Comparison of ENCODE assay signal across 25 cellular contexts in the genomic region with DNA sequence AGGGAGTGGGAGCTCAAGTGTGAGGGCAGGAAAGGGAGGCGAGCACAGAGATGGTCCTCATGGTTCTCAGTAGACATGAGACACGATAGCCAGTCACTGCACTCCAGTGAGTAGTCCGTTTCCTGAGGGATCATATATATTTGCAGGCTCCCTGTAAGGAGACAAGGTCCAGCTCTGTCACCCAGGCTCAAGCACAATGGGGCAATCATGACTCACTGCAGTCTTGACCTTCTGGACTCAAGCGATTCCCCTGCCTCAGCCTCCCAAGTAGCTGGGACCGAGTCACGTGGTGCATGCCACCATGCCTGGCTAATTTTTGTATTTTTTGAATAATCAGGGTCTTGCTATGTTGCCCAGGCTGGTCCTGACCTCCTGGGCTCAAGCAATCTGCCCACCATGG.
DNase-seq lines count a peak whose midpoint lies in the region; ATAC-seq, FAIRE-seq and TF ChIP-seq lines count a peak whose summit lies in the region.
"Had no signal": no experiment of that assay in that cellular context is flagged by ENCODE, and none has a peak within 500 bp of the region (broad histone marks: within the 10 kb centered on the region; RNA-seq: fewer than 3 reads in every experiment).

No MANE protein-coding gene starts in this region.

- H3K4me3 ChIP-seq in HepG2 (replicated peaks in 1 of 3; ENCODE audit: insufficient read depth in 1 of 3, low read depth in 2 of 3, low read length in 3 of 3) = no peak overlapping the region
- no peak overlapping the region for H3K4me3 ChIP-seq in right lobe of liver
- H3K4me3 ChIP-seq in Loucy (ENCODE audit: low read length, poor library complexity, severe bottlenecking) = no peak overlapping the region
- no peak overlapping the region for H3K4me3 ChIP-seq in hepatocyte
- no peak overlapping the region for H3K4me3 ChIP-seq in small intestine (ENCODE audit: low read depth in 1 of 2, low read length in 2 of 2)
- H3K4me3 ChIP-seq in tibial nerve = no peak overlapping the region
- H3K4me3 ChIP-seq: BLaER1 had no signal

- H3K27me3 Mint-ChIP-seq in T-helper 2 cell treated with Interferon-gamma antibody and Interleukin-4, amounts not matched to agents 5 μg/mL and 100 μg/mL, for 36 hours (ENCODE audit: low read depth) = peaks cover 6% of the 10 kb centered on the region
- peaks cover 16% of the 10 kb centered on the region for H3K27me3 Mint-ChIP-seq in T-helper 17 cell

- 17% methylated on average over 1 of the region's 6 CpGs for WGBS in HepG2 (ENCODE audit: low lambda C conversion rate)
- 71% methylated on average over 4 of the region's 6 CpGs for WGBS in right lobe of liver (ENCODE audit: insufficient coverage, low coverage, low lambda C conversion rate, missing lambda C conversion rate)
- 87% methylated on average over 6 of the region's 6 CpGs for WGBS in hepatocyte (ENCODE audit: low lambda C conversion rate, missing lambda C conversion rate)
- 63 to 77% (median 64%) methylated on average over 6 of the region's 6 CpGs for WGBS in small intestine, 3 donors
- 84 to 90% methylated on average over 6 of the region's 6 CpGs for WGBS in tibial nerve, 2 donors

- no peaks in the 10 kb centered on the region for H3K36me3 Mint-ChIP-seq in T-helper 2 cell treated with Interferon-gamma antibody and Interleukin-4, amounts not matched to agents 5 μg/mL and 100 μg/mL, for 36 hours (ENCODE audit: low read depth)
- no peaks in the 10 kb centered on the region for H3K36me3 Mint-ChIP-seq in T-helper 17 cell (ENCODE audit: low read depth)
- H3K36me3 Mint-ChIP-seq: CD14-positive monocyte; CD4-positive, alpha-beta memory T cell; CD4-positive, CD25-positive, alpha-beta regulatory T cell had no signal

- H3K9me3 Mint-ChIP-seq in T-helper 2 cell treated with Interferon-gamma antibody and Interleukin-4, amounts not matched to agents 5 μg/mL and 100 μg/mL, for 36 hours = no peaks in the 10 kb centered on the region

- H3K36me3 ChIP-seq in HepG2 (replicated peaks in 1 of 2; ENCODE audit: control insufficient read depth in 1 of 2, insufficient read depth in 2 of 2, low read length in 2 of 2) (no peaks in the 10 kb centered on the region), right lobe of liver (no peaks in the 10 kb centered on the region), Loucy (ENCODE audit: insufficient read depth, low read length) (no peaks in the 10 kb centered on the region), hepatocyte (replicated peaks; ENCODE audit: insufficient read depth, low read depth) (no peaks in the 10 kb centered on the region), small intestine (ENCODE audit: control insufficient read depth in 2 of 2, insufficient read depth in 2 of 2, low read length in 2 of 2) (no peaks in the 10 kb centered on the region), tibial nerve (no peaks in the 10 kb centered on the region)
- H3K36me3 ChIP-seq: BE2C, BLaER1 had no signal

- no peak overlapping the region for H3K27ac ChIP-seq in HepG2 (ENCODE audit: extremely low read length, insufficient read depth, low read length)
- no peak overlapping the region for H3K27ac ChIP-seq in right lobe of liver
- H3K27ac ChIP-seq in hepatocyte = no peak overlapping the region
- H3K27ac ChIP-seq in small intestine (ENCODE audit: low read depth in 1 of 2, low read length in 1 of 2) = no peak overlapping the region
- no peak overlapping the region for H3K27ac ChIP-seq in tibial nerve
- H3K27ac ChIP-seq: 22Rv1, BLaER1 had no signal

- H3K4me1 Mint-ChIP-seq in T-helper 2 cell treated with Interferon-gamma antibody and Interleukin-4, amounts not matched to agents 5 μg/mL and 100 μg/mL, for 36 hours (ENCODE audit: low read depth) = no peaks in the 10 kb centered on the region
- no peaks in the 10 kb centered on the region for H3K4me1 Mint-ChIP-seq in T-helper 17 cell
- H3K4me1 Mint-ChIP-seq: CD14-positive monocyte; CD4-positive, alpha-beta memory T cell; CD4-positive, CD25-positive, alpha-beta regulatory T cell; CD8-positive, alpha-beta memory T cell had no signal

- CTCF ChIA-PET in HepG2 (lab: Yijun Ruan, JAX; ENCODE audit: low intra/inter-chr PET ratio, low total read pairs) = no interaction called here

- H3K27ac Mint-ChIP-seq in T-helper 2 cell treated with Interferon-gamma antibody and Interleukin-4, amounts not matched to agents 5 μg/mL and 100 μg/mL, for 36 hours = no peak overlapping the region
- H3K27ac Mint-ChIP-seq in T-helper 17 cell = no peak overlapping the region
- H3K27ac Mint-ChIP-seq: CD14-positive monocyte; CD4-positive, alpha-beta memory T cell; CD4-positive, CD25-positive, alpha-beta regulatory T cell; CD8-positive, alpha-beta memory T cell had no signal

- no peaks in the 10 kb centered on the region for H3K9me3 ChIP-seq in HepG2 (ENCODE audit: low read length)
- no peaks in the 10 kb centered on the region for H3K9me3 ChIP-seq in right lobe of liver
- no peaks in the 10 kb centered on the region for H3K9me3 ChIP-seq in Loucy (ENCODE audit: insufficient read depth, low read depth, low read length)
- H3K9me3 ChIP-seq in hepatocyte (ENCODE audit: low read depth) = no peaks in the 10 kb centered on the region
- no peaks in the 10 kb centered on the region for H3K9me3 ChIP-seq in small intestine (ENCODE audit: control insufficient read depth, low read depth)
- H3K9me3 ChIP-seq in tibial nerve = peaks cover 0 to 2% (median 0%) of the 10 kb centered on the region in 4 donors
- H3K9me3 ChIP-seq in T-helper 17 cell (ENCODE audit: control insufficient read depth, low read length, poor library complexity, severe bottlenecking) = peaks cover 4% of the 10 kb centered on the region
- H3K9me3 ChIP-seq: BE2C, BLaER1 had no signal

- no peak for TF ChIP-seq EP300 in HepG2 (IDR thresholded peaks at IDR 0.05; ENCODE audit: low read depth in 2 of 2, low read length in 2 of 2)
- TF ChIP-seq EP300 in HepG2 (CRISPR knock-in tag; IDR thresholded peaks at IDR 0.05; ENCODE audit: borderline replicate concordance) = no peak
- TF ChIP-seq EP300 in tibial nerve (IDR thresholded peaks at IDR 0.05) = no peak

- TF ChIP-seq POLR2A in HepG2 (IDR thresholded peaks at IDR 0.05; ENCODE audit: insufficient read depth in 1 of 2, low read depth in 2 of 2, low read length in 2 of 2) (no peak), right lobe of liver (IDR thresholded peaks at IDR 0.05) (no peak), tibial nerve (IDR thresholded peaks at IDR 0.05) (no peak)

- H2AFZ ChIP-seq in HepG2 (ENCODE audit: low read length) (no peak overlapping the region), Loucy (ENCODE audit: low read length) (0 out of 2 replicates have a peak overlapping the region, but pooled peaks have one; percentile 60), hepatocyte (no peak overlapping the region)

- H3K4me1 ChIP-seq in HepG2 (ENCODE audit: insufficient read depth, low read length) = no peaks in the 10 kb centered on the region
- H3K4me1 ChIP-seq in right lobe of liver = no peaks in the 10 kb centered on the region
- no peaks in the 10 kb centered on the region for H3K4me1 ChIP-seq in Loucy (ENCODE audit: insufficient read depth, low read length, poor library complexity, severe bottlenecking)
- no peaks in the 10 kb centered on the region for H3K4me1 ChIP-seq in hepatocyte (ENCODE audit: insufficient read depth)
- H3K4me1 ChIP-seq in small intestine (ENCODE audit: control insufficient read depth in 2 of 2, insufficient read depth in 1 of 2, low read depth in 1 of 2, low read length in 1 of 2) = no peaks in the 10 kb centered on the region
- peaks cover 0 to 29% (median 2%) of the 10 kb centered on the region in 4 donors for H3K4me1 ChIP-seq in tibial nerve
- H3K4me1 ChIP-seq: BE2C, BLaER1 had no signal

- no peaks in the 10 kb centered on the region for H3K27me3 ChIP-seq in HepG2 (ENCODE audit: control insufficient read depth in 1 of 2, insufficient read depth in 2 of 2, low read length in 2 of 2)
- H3K27me3 ChIP-seq in right lobe of liver = no peaks in the 10 kb centered on the region
- H3K27me3 ChIP-seq in Loucy (ENCODE audit: insufficient read depth, low read length, poor library complexity, severe bottlenecking) = peaks cover 4% of the 10 kb centered on the region
- no peaks in the 10 kb centered on the region for H3K27me3 ChIP-seq in hepatocyte
- no peaks in the 10 kb centered on the region for H3K27me3 ChIP-seq in small intestine (ENCODE audit: control insufficient read depth in 2 of 2, insufficient read depth in 2 of 2, low read length in 2 of 2)
- no peaks in the 10 kb centered on the region for H3K27me3 ChIP-seq in tibial nerve
- H3K27me3 ChIP-seq: BE2C, BLaER1 had no signal

- POLR2A ChIA-PET in HepG2 (lab: Yijun Ruan, JAX) = no interaction called here

- TF ChIP-seq CTCF in HepG2 (CRISPR knock-in tag; IDR thresholded peaks at IDR 0.05) (no peak), right lobe of liver (IDR thresholded peaks at IDR 0.05) (no peak), Loucy (conservative IDR thresholded peaks at IDR 0.05; ENCODE audit: low read length) (no peak), hepatocyte (IDR thresholded peaks at IDR 0.05; ENCODE audit: poor library complexity) (no peak), tibial nerve (IDR thresholded peaks at IDR 0.05) (no peak)

- ATAC-seq in HepG2 = no peak
- no peak for ATAC-seq in right lobe of liver
- no peak for ATAC-seq in T-helper 17 cell

- H4K20me1 ChIP-seq in HepG2 (ENCODE audit: insufficient read depth, low read length) = no peaks in the 10 kb centered on the region
- no peaks in the 10 kb centered on the region for H4K20me1 ChIP-seq in Loucy (ENCODE audit: insufficient read depth, low read length, poor library complexity, severe bottlenecking)
- no peaks in the 10 kb centered on the region for H4K20me1 ChIP-seq in hepatocyte (ENCODE audit: insufficient read depth, poor library complexity, severe bottlenecking)
- H4K20me1 ChIP-seq: BLaER1 had no signal

- in situ Hi-C loops in HepG2 (cut with HindIII; ENCODE audit: extremely low pct_ligation_motif_present, low pct_unique_long_range_greater_than_20kb) = no loop called here

- no peaks in the 10 kb centered on the region for H3K79me2 ChIP-seq in HepG2 (ENCODE audit: insufficient read depth, low read length)
- H3K79me2 ChIP-seq in Loucy (ENCODE audit: insufficient read depth, low read length) = no peaks in the 10 kb centered on the region
- H3K79me2 ChIP-seq in hepatocyte = no peaks in the 10 kb centered on the region

- intact Hi-C loops in HepG2 (cut with micrococcal nuclease; ENCODE audit: unreplicated experiment) (no loop called here), right lobe of liver (cut with DNase I) (no loop called here)

- no TSS peak for BruUV-seq in HepG2 (replicated peaks; lab: Mats Ljungman, UMichigan)

- DNase-seq in HepG2 (ENCODE audit: low spot score) (no peak), right lobe of liver (no peak), hepatocyte (ENCODE audit: low spot score) (peak; percentile 55), small intestine (peak; percentile 58), tibial nerve (ENCODE audit: low spot score in 2 of 2) (no peak), T-helper 17 cell (no peak)
- DNase-seq in T-helper 2 cell treated with Interferon-gamma antibody and Interleukin-4, amounts not matched to agents 5 μg/mL and 100 μg/mL, for 36 hours (ENCODE audit: low spot score) = no peak
- DNase-seq: ACHN; BE2C; C1 segment of cervical spinal cord; Calu3; CD4-positive, alpha-beta memory T cell; CD4-positive, CD25-positive, alpha-beta regulatory T cell; CD8-positive, alpha-beta memory T cell; COR-L47; DMS79 treated with DMSO at 0.1 percent for 48 hours; GF-D8 had no signal

- no peak overlapping the region for H3K4me3 Mint-ChIP-seq in T-helper 2 cell treated with Interferon-gamma antibody and Interleukin-4, amounts not matched to agents 5 μg/mL and 100 μg/mL, for 36 hours
- no peak overlapping the region for H3K4me3 Mint-ChIP-seq in T-helper 17 cell
- H3K4me3 Mint-ChIP-seq: CD14-positive monocyte; CD4-positive, alpha-beta memory T cell; CD4-positive, CD25-positive, alpha-beta regulatory T cell; CD8-positive, alpha-beta memory T cell had no signal

- FAIRE-seq in HepG2 (lab: Jason Lieb, UNC) (no peak), small intestine (lab: Jason Lieb, UNC) (no peak)
- FAIRE-seq: D721Med, G401.6, GM12891, GM18507 had no signal

- H3K9me2 ChIP-seq in Loucy (replicated peaks; ENCODE audit: low read depth, low read length) = no peaks in the 10 kb centered on the region
- H3K9me2 ChIP-seq in hepatocyte (replicated peaks; ENCODE audit: insufficient read depth) = no peaks in the 10 kb centered on the region

- no peak overlapping the region for H3K9ac ChIP-seq in HepG2 (ENCODE audit: insufficient read depth, low read depth, low read length)
- no peak overlapping the region for H3K9ac ChIP-seq in Loucy (ENCODE audit: low read depth, low read length, poor library complexity, severe bottlenecking)
- H3K9ac ChIP-seq: BLaER1 had no signal

- TF ChIP-seq RAD21 in HepG2 (CRISPR knock-in tag; IDR thresholded peaks at IDR 0.05) = no peak

- H3K4me2 ChIP-seq in HepG2 (ENCODE audit: low read depth, low read length) (no peak overlapping the region), Loucy (ENCODE audit: low read depth, low read length, poor library complexity, severe bottlenecking) (no peak overlapping the region), hepatocyte (no peak overlapping the region)
- H3K4me2 ChIP-seq: BLaER1 had no signal

- H3F3A ChIP-seq in Loucy (ENCODE audit: low read depth) = no peaks in the 10 kb centered on the region

Comparison
In these comparisons a context has a peak if more than half of its experiments do, and no peak if none do; other contexts are left out.
1. DNase-seq: peak in hepatocyte (single experiment) and small intestine (single experiment); none in HepG2 (single experiment), right lobe of liver (0 of 3), tibial nerve (0 of 2), T-helper 2 cell treated with Interferon-gamma antibody and Interleukin-4, amounts not matched to agents 5 μg/mL and 100 μg/mL, for 36 hours (single experiment) and T-helper 17 cell (0 of 3).